Comparison of ENCODE assay signal across 25 cellular contexts in the genomic region with DNA sequence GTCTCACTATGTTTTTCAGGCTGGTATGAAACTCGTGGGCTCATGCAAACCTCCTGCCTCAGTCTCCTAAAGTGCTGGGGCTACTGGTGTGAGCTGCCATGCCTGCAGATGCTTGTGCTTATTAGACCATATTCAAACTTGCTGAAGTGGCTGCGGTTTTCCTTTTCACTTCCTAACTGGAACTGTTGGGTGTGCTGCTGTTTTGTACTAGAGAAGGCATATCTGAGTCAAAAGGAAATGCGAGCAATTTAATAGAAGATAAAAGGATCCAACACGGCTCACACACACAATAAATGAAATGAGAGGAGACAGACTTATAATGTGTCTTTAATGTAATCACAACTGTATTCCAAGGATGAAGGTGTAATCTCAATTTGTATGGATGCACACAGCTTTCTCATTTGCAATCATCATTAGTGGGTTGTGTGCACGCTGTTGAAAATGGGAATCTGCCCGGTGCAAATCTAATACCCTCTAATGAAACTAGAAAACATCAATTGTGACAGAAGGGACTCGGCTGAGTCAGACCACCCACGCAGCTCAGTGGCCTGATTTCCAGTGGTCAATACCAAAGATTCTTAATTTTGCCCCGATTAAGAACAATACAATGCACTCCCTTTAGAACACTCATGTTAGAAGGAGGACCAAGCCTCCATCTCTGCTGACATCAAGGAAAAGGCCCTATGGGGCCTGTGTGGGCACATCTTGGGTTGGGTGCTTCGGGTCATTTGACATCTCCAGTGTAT.
"Had no signal": no experiment of that assay in that cellular context is flagged by ENCODE, and none has a peak within 500 bp of the region (broad histone marks: within the 10 kb centered on the region; RNA-seq: fewer than 3 reads in every experiment).

No MANE protein-coding gene starts in this region.

- ATAC-seq: activated T-helper 17 cell treated with anti-CD3 and anti-CD28 coated beads, Interleukin-2, amount 50 U/mL, for 72 hours; PC-3; T-helper 17 cell had no signal

- H3K27ac Mint-ChIP-seq: activated CD4-positive, alpha-beta memory T cell treated with anti-CD3 and anti-CD28 coated beads for 36 hours; activated CD4-positive, alpha-beta T cell treated with anti-CD3 and anti-CD28 coated beads, Interleukin-2, amount 10 ng/mL, durations not matched to agents 7 days and 5 days; activated naive CD4-positive, alpha-beta T cell treated with anti-CD3 and anti-CD28 coated beads for 36 hours; activated naive CD8-positive, alpha-beta T cell; activated T-helper 17 cell treated with anti-CD3 and anti-CD28 coated beads, Interleukin-2, amount 50 U/mL, for 72 hours; T-helper 17 cell had no signal

- H3K27me3 ChIP-seq: brain microvascular endothelial cell had no signal

- H3K4me3 Mint-ChIP-seq: activated CD4-positive, alpha-beta memory T cell treated with anti-CD3 and anti-CD28 coated beads for 36 hours; activated CD4-positive, alpha-beta T cell treated with anti-CD3 and anti-CD28 coated beads, Interleukin-2, amount 10 ng/mL, durations not matched to agents 7 days and 5 days; activated naive CD4-positive, alpha-beta T cell treated with anti-CD3 and anti-CD28 coated beads for 36 hours; activated naive CD8-positive, alpha-beta T cell; activated T-helper 17 cell treated with anti-CD3 and anti-CD28 coated beads, Interleukin-2, amount 50 U/mL, for 72 hours; T-helper 17 cell had no signal

- H3K27me3 Mint-ChIP-seq: activated CD4-positive, alpha-beta memory T cell treated with anti-CD3 and anti-CD28 coated beads for 36 hours; activated CD4-positive, alpha-beta T cell treated with anti-CD3 and anti-CD28 coated beads, Interleukin-2, amount 10 ng/mL, durations not matched to agents 7 days and 5 days; activated naive CD8-positive, alpha-beta T cell; activated T-helper 17 cell treated with anti-CD3 and anti-CD28 coated beads, Interleukin-2, amount 50 U/mL, for 72 hours; T-helper 17 cell had no signal

- H3K36me3 Mint-ChIP-seq: activated CD4-positive, alpha-beta memory T cell treated with anti-CD3 and anti-CD28 coated beads for 36 hours; activated naive CD8-positive, alpha-beta T cell had no signal

- H3K4me1 Mint-ChIP-seq: activated CD4-positive, alpha-beta T cell treated with anti-CD3 and anti-CD28 coated beads, Interleukin-2, amount 10 ng/mL, durations not matched to agents 7 days and 5 days; activated T-helper 17 cell treated with anti-CD3 and anti-CD28 coated beads, Interleukin-2, amount 50 U/mL, for 72 hours; T-helper 17 cell had no signal

- DNase-seq: activated CD4-positive, alpha-beta memory T cell treated with anti-CD3 and anti-CD28 coated beads for 36 hours; activated CD4-positive, alpha-beta T cell treated with anti-CD3 and anti-CD28 coated beads, Interleukin-2, amount 10 ng/mL, durations not matched to agents 7 days and 5 days; activated CD4-positive, CD25-positive, alpha-beta regulatory T cell; activated gamma-delta T cell; activated naive CD4-positive, alpha-beta T cell treated with anti-CD3 and anti-CD28 coated beads for 36 hours; activated T-cell treated with anti-CD3 and anti-CD28 coated beads for 4 hours; activated T-cell treated with anti-CD3 and anti-CD28 coated beads, Interleukin-2, amount 50 U/mL, for 48 hours; amygdala; brain microvascular endothelial cell; cerebellar nuclear complex; KG1; MV-4-11; NCI-H1092 treated with DMSO at 0.1 percent for 48 hours; NCI-H1436; NCI-H187; NCI-H2081; NCI-H446; NCI-H524; PC-3; SHP77 treated with DMSO at 0.1 percent for 48 hours; T-helper 17 cell; T-helper 9 cell had no signal

- H3K36me3 ChIP-seq: brain microvascular endothelial cell had no signal

- H3K9me3 Mint-ChIP-seq: activated CD4-positive, alpha-beta T cell treated with anti-CD3 and anti-CD28 coated beads, Interleukin-2, amount 10 ng/mL, durations not matched to agents 7 days and 5 days had no signal

- H3K27ac ChIP-seq: brain microvascular endothelial cell, VCaP had no signal
